ENCODE assay signal across 8 cellular contexts in the genomic region with DNA sequence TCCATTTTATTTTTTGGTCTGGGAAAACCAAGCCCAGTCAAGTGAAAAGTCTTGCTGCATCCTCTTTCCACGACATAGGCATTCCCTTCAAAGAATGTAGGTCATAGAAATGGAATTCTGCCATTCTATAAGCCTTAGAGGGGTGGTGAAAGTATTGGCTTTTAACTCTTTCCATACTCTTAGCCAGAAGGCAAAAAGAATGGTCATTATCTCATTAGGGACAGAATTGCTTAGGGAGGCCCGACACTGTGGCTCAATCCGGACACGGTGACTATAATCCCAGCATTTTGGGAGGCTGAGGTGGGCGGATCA. TPM values are rescaled to one million over a fixed set of nuclear protein-coding genes. Genes with fewer than 3 reads are reported as not detected.
DNase-seq lines count a peak whose midpoint lies in the region; ATAC-seq and TF ChIP-seq lines count a peak whose summit lies in the region.

No MANE protein-coding gene starts in this region.

- H3K9me3 Mint-ChIP-seq in activated naive CD4-positive, alpha-beta T cell treated with anti-CD3 and anti-CD28 coated beads for 36 hours, result no peaks in the 10 kb centered on the region
- no peaks in the 10 kb centered on the region for H3K9me3 Mint-ChIP-seq in type B pancreatic cell

- H3K27me3 Mint-ChIP-seq in activated naive CD4-positive, alpha-beta T cell treated with anti-CD3 and anti-CD28 coated beads for 36 hours (ENCODE audit: low read depth), result no peaks in the 10 kb centered on the region
- H3K27me3 Mint-ChIP-seq in type B pancreatic cell, result no peaks in the 10 kb centered on the region

- H3K27me3 ChIP-seq in adrenal gland, result no peaks in the 10 kb centered on the region
- H3K27me3 ChIP-seq in lung (ENCODE audit: control insufficient read depth, insufficient read depth), result no peaks in the 10 kb centered on the region

- WGBS in adrenal gland, 4 donors, result 50 to 62% (median 57%) methylated on average over 5 of the region's 5 CpGs
- WGBS in lung, 2 donors, result 72 to 78% methylated on average over 5 of the region's 5 CpGs

- CTCF ChIA-PET in activated naive CD4-positive, alpha-beta T cell treated with anti-CD3 and anti-CD28 coated beads for 36 hours (lab: Charles Lee), result interaction anchor here (0.6 to 6.5 kb wide), 28 partner anchors 9 to 249 kb away, joined by 3 to 116 read pairs (median 11); a partner anchor contains a TSS

- no peak for TF ChIP-seq CTCF in adrenal gland (IDR thresholded peaks at IDR 0.05)
- no peak for TF ChIP-seq CTCF in lung (IDR thresholded peaks at IDR 0.05; ENCODE audit: control extremely low read depth, extremely low read depth)
- no peak for TF ChIP-seq CTCF in type B pancreatic cell (conservative IDR thresholded peaks at IDR 0.05)

- no peak for ATAC-seq in lung (ENCODE audit: insufficient read depth, low FRiP score)

- H3K4me3 ChIP-seq in adrenal gland, result peak overlapping the region in 1 of 4 donors; percentile 38
- H3K4me3 ChIP-seq in lung, result no peak overlapping the region

- peak overlapping the region; percentile 81 for H3K4me3 Mint-ChIP-seq in activated naive CD4-positive, alpha-beta T cell treated with anti-CD3 and anti-CD28 coated beads for 36 hours
- H3K4me3 Mint-ChIP-seq in type B pancreatic cell, result peak overlapping the region; percentile 91

- no peak for DNase-seq in activated naive CD4-positive, alpha-beta T cell treated with anti-CD3 and anti-CD28 coated beads for 36 hours
- no peak for DNase-seq in activated naive CD4-positive, alpha-beta T cell treated with Interleukin-2 at 50 U/mL for 16 hours
- DNase-seq in adrenal gland, result no peak
- no peak for DNase-seq in lung (ENCODE audit: low spot score)
- no peak for DNase-seq in type B pancreatic cell (ENCODE audit: extremely low spot score, unreplicated experiment)
- no peak for DNase-seq in SKM-1 (lab: John Stamatoyannopoulos, UW; ENCODE audit: unreplicated experiment)
- DNase-seq in T-helper 9 cell, result no peak
- DNase-seq in posterior vena cava (ENCODE audit: low spot score), result no peak

- H3K36me3 Mint-ChIP-seq in activated naive CD4-positive, alpha-beta T cell treated with anti-CD3 and anti-CD28 coated beads for 36 hours (ENCODE audit: low read depth), result no peaks in the 10 kb centered on the region
- H3K36me3 Mint-ChIP-seq in type B pancreatic cell, result no peaks in the 10 kb centered on the region

- peak overlapping the region; percentile 91 for H3K27ac Mint-ChIP-seq in activated naive CD4-positive, alpha-beta T cell treated with anti-CD3 and anti-CD28 coated beads for 36 hours
- H3K27ac Mint-ChIP-seq in type B pancreatic cell, result peak overlapping the region; percentile 93

- H3K4me1 ChIP-seq in adrenal gland (replicated peaks in 1 of 2) (peaks cover 39 to 51% of the 10 kb centered on the region in 2 donors), lung (ENCODE audit: control insufficient read depth in 2 of 2, insufficient read depth in 2 of 2, low read length in 2 of 2) (peaks cover 5 to 21% of the 10 kb centered on the region in 2 donors)

- peaks cover 48% of the 10 kb centered on the region for H3K4me1 Mint-ChIP-seq in activated naive CD4-positive, alpha-beta T cell treated with anti-CD3 and anti-CD28 coated beads for 36 hours (ENCODE audit: low read depth)
- H3K4me1 Mint-ChIP-seq in type B pancreatic cell (ENCODE audit: unreplicated experiment), result peaks cover 66% of the 10 kb centered on the region

- H3K9me3 ChIP-seq in adrenal gland (replicated peaks in 1 of 3), result no peaks in the 10 kb centered on the region
- no peaks in the 10 kb centered on the region for H3K9me3 ChIP-seq in lung (ENCODE audit: control insufficient read depth in 2 of 2, insufficient read depth in 1 of 2, low read length in 1 of 2)

- intact Hi-C loops in activated naive CD4-positive, alpha-beta T cell treated with anti-CD3 and anti-CD28 coated beads for 36 hours (cut with micrococcal nuclease), result loop anchor here (1.0 to 5.0 kb wide), 6 partner anchors 7 to 173 kb away; a partner anchor contains a TSS
- intact Hi-C loops in adrenal gland (cut with DNase I), result no loop called here
- intact Hi-C loops in posterior vena cava (cut with DNase I), result loop anchor here (1.0 to 10.0 kb wide), 2 partner anchors 17 to 49 kb away; a partner anchor contains a TSS

- TF ChIP-seq POLR2A in adrenal gland (IDR thresholded peaks at IDR 0.05), result no peak

- H3K27ac ChIP-seq in adrenal gland, result peak overlapping the region in 4 of 5 donors; percentile 49 to 96 (median 94)
- H3K27ac ChIP-seq in lung (ENCODE audit: low read depth in 1 of 2, low read length in 1 of 2), result peak overlapping the region; percentile 67 to 88

- no peaks in the 10 kb centered on the region for H3K36me3 ChIP-seq in adrenal gland (replicated peaks in 1 of 2)
- no peaks in the 10 kb centered on the region for H3K36me3 ChIP-seq in lung (ENCODE audit: control insufficient read depth in 2 of 2, insufficient read depth in 2 of 2, low read length in 2 of 2)

RNA-seq across cellular contexts. Expression of a gene that starts 7.9 kb away (rescaled TPM):
- 10 to 100 TPM; 72.1 to 72.2 TPM for total RNA-seq in activated naive CD4-positive, alpha-beta T cell treated with anti-CD3 and anti-CD28 coated beads for 36 hours
- total RNA-seq in adrenal gland, result 100 to 1,000 TPM in 1 of 8 donors, 10 to 100 TPM in 7; 47.8 to 100 (median 69.1) TPM
- polyA plus RNA-seq in adrenal gland, result 100 to 1,000 TPM in 2 of 3 donors, 10 to 100 TPM in 1; 74.2 to 143 (median 128) TPM
- 100 to 1,000 TPM in 1 of 2 donors, 10 to 100 TPM in 1; 84.8 to 111 TPM for total RNA-seq in lung
- 10 to 100 TPM; 73.2 to 84.6 TPM for polyA plus RNA-seq in lung
- 86.3 and 128 TPM in 2 replicates for total RNA-seq in type B pancreatic cell (ENCODE audit: low replicate concordance)
- 10 to 100 TPM; 66.7 to 68.8 TPM for total RNA-seq in posterior vena cava

RNA-seq across cellular contexts. Expression of a gene that starts 13.5 kb away (rescaled TPM):
- total RNA-seq in activated naive CD4-positive, alpha-beta T cell treated with anti-CD3 and anti-CD28 coated beads for 36 hours, result 1 to 10 TPM; 9.0 to 9.1 TPM
- total RNA-seq in adrenal gland (10 to 100 TPM; 14.0 to 69.1 (median 41.4) TPM), lung (10 to 100 TPM in 1 of 2 donors, 1 to 10 TPM in 1; 3.2 to 19.4 TPM), type B pancreatic cell (ENCODE audit: low replicate concordance) (5.7 and 9.5 TPM in 2 replicates), posterior vena cava (10 to 100 TPM; 20.2 to 24.2 TPM)
- polyA plus RNA-seq in adrenal gland (10 to 100 TPM; 34.5 to 59.0 (median 36.6) TPM), lung (10 to 100 TPM in 1 of 2 donors, 1 to 10 TPM in 1; 8.7 to 19.6 TPM)

RNA-seq across cellular contexts. Expression of a gene that starts 26.4 kb away (rescaled TPM):
- 100 to 1,000 TPM; 104 TPM for total RNA-seq in activated naive CD4-positive, alpha-beta T cell treated with anti-CD3 and anti-CD28 coated beads for 36 hours
- 10 to 100 TPM; 36.2 to 72.4 (median 61.7) TPM for total RNA-seq in adrenal gland
- polyA plus RNA-seq in adrenal gland, result 10 to 100 TPM; 36.2 to 65.1 (median 57.5) TPM
- total RNA-seq in lung, result 10 to 100 TPM; 74.8 to 85.5 TPM
- 10 to 100 TPM; 37.2 to 47.8 TPM for polyA plus RNA-seq in lung
- 63.0 and 101 TPM in 2 replicates for total RNA-seq in type B pancreatic cell (ENCODE audit: low replicate concordance)
- total RNA-seq in posterior vena cava, result 100 to 1,000 TPM in 1 of 2 donors, 10 to 100 TPM in 1; 99.2 to 103 TPM

RNA-seq across cellular contexts. Expression of a gene that starts 51.2 kb away (rescaled TPM):
- 10 to 100 TPM; 10.2 to 11.2 TPM for total RNA-seq in activated naive CD4-positive, alpha-beta T cell treated with anti-CD3 and anti-CD28 coated beads for 36 hours
- 100 to 1,000 TPM in 3 of 8 donors, 10 to 100 TPM in 5; 46.1 to 110 (median 76.4) TPM for total RNA-seq in adrenal gland
- polyA plus RNA-seq in adrenal gland, result 10 to 100 TPM; 41.8 to 62.3 (median 50.9) TPM
- 10 to 100 TPM; 41.3 to 55.9 TPM for total RNA-seq in lung
- polyA plus RNA-seq in lung, result 10 to 100 TPM; 28.5 to 33.6 TPM
- total RNA-seq in type B pancreatic cell (ENCODE audit: low replicate concordance), result 18.3 and 37.0 TPM in 2 replicates
- total RNA-seq in posterior vena cava, result 10 to 100 TPM; 50.8 to 65.8 TPM

RNA-seq across cellular contexts. Expression of a gene that starts 59.7 kb away (rescaled TPM):
- total RNA-seq in activated naive CD4-positive, alpha-beta T cell treated with anti-CD3 and anti-CD28 coated beads for 36 hours, result 100 to 1,000 TPM; 107 TPM
- total RNA-seq in adrenal gland (100 to 1,000 TPM in 1 of 8 donors, 10 to 100 TPM in 7; 57.1 to 127 (median 78.1) TPM), lung (10 to 100 TPM; 69.9 to 82.3 TPM), type B pancreatic cell (ENCODE audit: low replicate concordance) (93.2 and 123 TPM in 2 replicates), posterior vena cava (10 to 100 TPM; 46.2 to 53.2 TPM)
- polyA plus RNA-seq in adrenal gland (100 to 1,000 TPM in 1 of 3 donors, 10 to 100 TPM in 2; 50.3 to 103 (median 92.9) TPM), lung (100 to 1,000 TPM in 1 of 2 donors, 10 to 100 TPM in 1; 48.2 to 149 TPM)

Comparison
In these comparisons a context has a peak if more than half of its experiments do, and no peak if none do; other contexts are left out.
1. intact Hi-C loops: an anchor here in activated naive CD4-positive, alpha-beta T cell treated with anti-CD3 and anti-CD28 coated beads for 36 hours (1.0 to 5.0 kb wide) and posterior vena cava (1.0 to 10.0 kb wide); none called in adrenal gland.